27 cellular contexts compared by ENCODE assay signal in the genomic region with DNA sequence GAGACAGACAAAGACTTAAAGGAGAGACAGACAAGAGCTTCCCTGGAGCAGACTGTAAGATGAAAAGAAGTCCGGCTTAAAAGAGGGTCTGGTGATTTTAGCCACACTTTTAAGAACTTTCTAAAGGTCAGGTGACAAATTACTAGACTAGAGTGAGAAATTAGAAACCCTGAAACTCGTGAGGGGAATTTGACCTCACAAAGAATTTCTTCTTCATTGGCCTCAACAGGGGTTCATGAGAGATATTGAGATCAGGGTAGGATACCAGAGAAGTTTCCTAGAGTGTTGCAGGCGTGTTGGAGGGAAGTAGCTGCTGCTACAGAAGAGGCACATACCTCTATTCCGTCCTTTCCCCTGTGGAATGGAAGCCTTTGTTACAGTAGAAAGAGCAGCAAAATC.
"Had no signal": no experiment of that assay in that cellular context is flagged by ENCODE, and none has a peak within 500 bp of the region (broad histone marks: within the 10 kb centered on the region; RNA-seq: fewer than 3 reads in every experiment).

No MANE protein-coding gene starts in this region.

- DNase-seq: activated CD4-positive, alpha-beta memory T cell treated with anti-CD3 and anti-CD28 coated beads for 36 hours; activated CD4-positive, alpha-beta T cell treated with anti-CD3 and anti-CD28 coated beads for 36 hours; activated CD4-positive, alpha-beta T cell treated with anti-CD3 and anti-CD28 coated beads, Interleukin-2, amount 10 ng/mL, durations not matched to agents 24 days and 14 days; activated CD4-positive, CD25-positive, alpha-beta regulatory T cell; activated CD4-positive, CD25-positive, alpha-beta regulatory T cell treated with anti-CD3 and anti-CD28 coated beads, Interleukin-2, amount 50 U/mL, for 72 hours; activated CD8-positive, alpha-beta memory T cell treated with anti-CD3 and anti-CD28 coated beads, Interleukin-2, amount 10 ng/mL, durations not matched to agents 7 days and 5 days; activated CD8-positive, alpha-beta memory T cell treated with anti-CD3 and anti-CD28 coated beads, Interleukin-2, amount 50 U/mL, for 4 hours; activated CD8-positive, alpha-beta T cell treated with anti-CD3 and anti-CD28 coated beads, Interleukin-2, amount 10 ng/mL, durations not matched to agents 7 days and 5 days; activated effector memory CD4-positive, alpha-beta T cell treated with anti-CD3 and anti-CD28 coated beads, Interleukin-2, amount 50 U/mL, for 16 hours; activated naive CD4-positive, alpha-beta T cell treated with anti-CD3 and anti-CD28 coated beads for 36 hours; activated naive CD8-positive, alpha-beta T cell treated with anti-CD3 and anti-CD28 coated beads, Interleukin-2, amount 10 ng/mL, durations not matched to agents 7 days and 5 days; activated T-cell treated with anti-CD3 and anti-CD28 coated beads, Interleukin-2, amount 50 U/mL, for 1 hour; activated T-cell treated with anti-CD3 and anti-CD28 coated beads, Interleukin-2, amount 50 U/mL, for 48 hours; brain microvascular endothelial cell; dorsolateral prefrontal cortex; effector memory CD4-positive, alpha-beta T cell; endodermal cell; foreskin keratinocyte; gastrocnemius medialis; glutamatergic neuron; T-helper 1 cell; T-helper 17 cell; T1000 had no signal

- H3K4me3 ChIP-seq: coronary artery, dorsolateral prefrontal cortex, gastrocnemius medialis, heart left ventricle had no signal

- H3K9me3 ChIP-seq: gastrocnemius medialis had no signal

- ATAC-seq: activated CD4-positive, alpha-beta T cell treated with anti-CD3 and anti-CD28 coated beads for 36 hours; activated CD8-positive, alpha-beta memory T cell treated with anti-CD3 and anti-CD28 coated beads, Interleukin-2, amount 10 ng/mL, durations not matched to agents 7 days and 5 days; activated CD8-positive, alpha-beta T cell treated with anti-CD3 and anti-CD28 coated beads, Interleukin-2, amount 10 ng/mL, durations not matched to agents 7 days and 5 days; foreskin keratinocyte; gastrocnemius medialis; heart left ventricle; T-helper 17 cell had no signal

- H3K27ac ChIP-seq: brain microvascular endothelial cell, coronary artery, dorsolateral prefrontal cortex, foreskin keratinocyte, gastrocnemius medialis, heart left ventricle had no signal

- H3K4me1 ChIP-seq: foreskin keratinocyte, gastrocnemius medialis, heart left ventricle had no signal

- H3K27me3 ChIP-seq: brain microvascular endothelial cell, dorsolateral prefrontal cortex, foreskin keratinocyte, gastrocnemius medialis, heart left ventricle had no signal

- FAIRE-seq: astrocyte, bronchial epithelial cell had no signal

- H3K36me3 ChIP-seq: brain microvascular endothelial cell, gastrocnemius medialis, heart left ventricle had no signal
